In the genomic region with DNA sequence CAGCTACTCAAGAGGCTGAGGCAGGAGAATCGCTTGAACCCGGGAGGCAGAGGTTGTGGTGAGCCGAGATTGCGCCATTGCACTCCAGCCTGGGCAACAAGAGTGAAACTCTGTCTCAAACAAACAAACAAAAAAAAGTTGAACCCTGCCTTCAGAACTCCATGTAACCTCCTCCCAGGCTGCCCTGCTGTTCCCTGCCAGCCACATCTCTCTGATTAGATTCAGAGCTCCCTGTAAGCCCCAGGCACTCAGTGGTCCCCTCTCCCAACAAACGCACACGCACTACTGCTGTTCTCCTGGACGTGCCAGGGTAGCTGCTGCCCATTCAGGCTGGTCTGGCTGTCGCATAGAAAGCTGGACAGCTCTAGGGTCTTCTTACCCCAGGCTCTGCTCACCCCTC, we compare ENCODE assay signal across 1 cellular context. TPM values are rescaled to one million over a fixed set of nuclear protein-coding genes. Genes with fewer than 3 reads are reported as not detected.
"Had no signal": no experiment of that assay in that cellular context is flagged by ENCODE, and none has a peak within 500 bp of the region (broad histone marks: within the 10 kb centered on the region; RNA-seq: fewer than 3 reads in every experiment).

No MANE protein-coding gene starts in this region.

RNA-seq across cellular contexts. Expression of gene CACNA2D2, which starts 9.5 kb away (rescaled TPM):
- total RNA-seq: osteoblast had no signal
